In genomic region chr10:43166879-43167490, GRCh38 we compare ENCODE assay signal across 11 cellular contexts. TPM values are rescaled to one million over a fixed set of nuclear protein-coding genes. Genes with fewer than 3 reads are reported as not detected.
DNase-seq lines count a peak whose midpoint lies in the region; ATAC-seq and TF ChIP-seq lines count a peak whose summit lies in the region.
"Had no signal": no experiment of that assay in that cellular context is flagged by ENCODE, and none has a peak within 500 bp of the region (broad histone marks: within the 10 kb centered on the region; RNA-seq: fewer than 3 reads in every experiment).

No MANE protein-coding gene starts in this region.

- H3K4me3 ChIP-seq in GM12865 (ENCODE audit: low read depth, low read length): no peak overlapping the region
- H3K4me3 ChIP-seq: esophagus muscularis mucosa, psoas muscle had no signal

- TF ChIP-seq CTCF in GM12865 (IDR thresholded peaks at IDR 0.05; ENCODE audit: insufficient read depth, low read depth, low read length, missing control alignments): no peak

- DNase-seq in GM12865 (ENCODE audit: low read depth): peak; percentile 45
- DNase-seq in SK-MEL-5 (ENCODE audit: low read depth, low spot score): peak; percentile 9
- no peak for DNase-seq in stimulated activated CD4-positive, alpha-beta T cell treated with anti-CD3 and anti-CD28 coated beads, Interleukin-2, amount 100 ng/mL, for 24 hours
- DNase-seq in HuH-7 (ENCODE audit: low spot score): no peak
- DNase-seq: MV-4-11, psoas muscle, Right ventricle myocardium superior had no signal

- in situ Hi-C loops in SK-MEL-5 (cut with HindIII; ENCODE audit: low pct_unique_long_range_greater_than_20kb, low sequenced_read_pairs): no loop called here

- ATAC-seq in GM19043 (IDR thresholded peaks at IDR 0.05; ENCODE audit: low read depth, unreplicated experiment) (peak; percentile 65), HG03039 (IDR thresholded peaks at IDR 0.05; ENCODE audit: unreplicated experiment) (peak; percentile 46), GM21717 (IDR thresholded peaks at IDR 0.05; ENCODE audit: unreplicated experiment) (no peak)
- ATAC-seq: psoas muscle had no signal

RNA-seq across cellular contexts. Expression of gene CSGALNACT2, which starts 28.7 kb away (rescaled TPM):
- total RNA-seq in SK-MEL-5 (2014; rRNA removed; shearing (Covaris generic)): 3.9 and 4.6 TPM in 2 replicates
- 8.1 and 13.7 TPM in 2 replicates for polyA plus RNA-seq in SK-MEL-5 (2015; cell fraction: cytosol; rRNA removed)
- 44.2 and 56.7 TPM in 2 replicates for polyA plus RNA-seq in SK-MEL-5 (2015; cell fraction: nucleus; rRNA removed)

Comparison
In these comparisons a context has a peak if more than half of its experiments do, and no peak if none do; other contexts are left out.
1. DNase-seq: peak in GM12865 (single experiment) and SK-MEL-5 (single experiment); none in stimulated activated CD4-positive, alpha-beta T cell treated with anti-CD3 and anti-CD28 coated beads, Interleukin-2, amount 100 ng/mL, for 24 hours (0 of 2) and HuH-7 (single experiment).